Comparison of ENCODE assay signal across 28 cellular contexts in the genomic region with DNA sequence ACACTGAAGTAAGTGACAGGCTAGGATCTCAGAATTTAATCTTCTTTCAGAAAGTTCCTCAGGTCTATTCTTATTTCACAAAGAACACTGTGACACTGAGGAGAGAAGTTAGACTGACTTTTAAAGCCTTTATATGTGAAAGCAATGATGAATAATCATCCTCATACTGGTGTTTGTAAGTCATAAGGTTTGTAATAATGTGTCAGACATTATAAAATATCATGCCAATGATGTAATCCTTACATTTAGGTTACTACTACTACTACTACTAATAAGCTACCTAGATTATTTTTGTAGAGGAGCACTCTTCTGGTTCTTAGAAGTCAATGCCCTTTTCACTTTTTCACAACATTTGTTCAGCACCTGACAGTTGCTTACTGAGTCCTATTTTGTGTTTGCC. TPM values are rescaled to one million over a fixed set of nuclear protein-coding genes. Genes with fewer than 3 reads are reported as not detected.
"Had no signal": no experiment of that assay in that cellular context is flagged by ENCODE, and none has a peak within 500 bp of the region (broad histone marks: within the 10 kb centered on the region; RNA-seq: fewer than 3 reads in every experiment).

No MANE protein-coding gene starts in this region.

- H3K4me1 ChIP-seq: colonic mucosa, heart right ventricle, left lung, lower lobe of right lung, tibial nerve had no signal

- H3K36me3 ChIP-seq: colonic mucosa, left lung, lower lobe of right lung, tibial nerve had no signal

- FAIRE-seq: islet of Langerhans had no signal

- H3K4me3 ChIP-seq: colonic mucosa, dorsolateral prefrontal cortex, heart right ventricle, left lung, lower lobe of right lung, tibial nerve had no signal

- ATAC-seq: activated CD8-positive, alpha-beta T cell treated with anti-CD3 and anti-CD28 coated beads for 36 hours; activated naive CD8-positive, alpha-beta T cell treated with anti-CD3 and anti-CD28 coated beads, Interleukin-2, amount 50 U/mL, for 24 hours; heart right ventricle; left lung; lower lobe of right lung; naive thymus-derived CD8-positive, alpha-beta T cell; right cardiac atrium; WTC11 had no signal

- H3K9me3 ChIP-seq: colonic mucosa, heart right ventricle, left lung, lower lobe of right lung, tibial nerve had no signal

- H3K27me3 ChIP-seq: colonic mucosa, dorsolateral prefrontal cortex, heart right ventricle, left lung, tibial nerve had no signal

- H3K27ac ChIP-seq: colonic mucosa, dorsolateral prefrontal cortex, heart right ventricle, left lung, lower lobe of right lung, tibial nerve had no signal

- DNase-seq: activated CD4-positive, alpha-beta T cell treated with anti-CD3 and anti-CD28 coated beads, Interleukin-2, amount 50 U/mL, for 1 hour; activated CD8-positive, alpha-beta T cell treated with anti-CD3 and anti-CD28 coated beads for 36 hours; activated naive CD8-positive, alpha-beta T cell treated with anti-CD3 and anti-CD28 coated beads, Interleukin-2, amount 50 U/mL, for 24 hours; activated T-cell treated with anti-CD3 and anti-CD28 coated beads, Interleukin-2, amount 50 U/mL, for 48 hours; anterior cingulate cortex; cerebellar nuclear complex; colonic mucosa; dorsolateral prefrontal cortex; effector memory CD4-positive, alpha-beta T cell; foreskin fibroblast; heart right ventricle; left lung; lower lobe of right lung; mesenchymal stem cell; naive thymus-derived CD8-positive, alpha-beta T cell; nucleus accumbens; right cardiac atrium; stimulated activated CD4-positive, alpha-beta T cell treated with anti-CD3 and anti-CD28 coated beads, Interleukin-2, amount 100 ng/mL, for 48 hours; stimulated activated naive CD4-positive, alpha-beta T cell treated with Interleukin-2 at 50 U/mL for 16 hours; T-helper 2 cell had no signal

RNA-seq across cellular contexts. Expression of a gene that starts 33.4 kb away (rescaled TPM):
- total RNA-seq: activated CD8-positive, alpha-beta T cell treated with anti-CD3 and anti-CD28 coated beads for 36 hours; activated T-helper 2 cell treated with anti-CD3 and anti-CD28 coated beads, Interferon-gamma antibody, Interleukin-2, Interleukin-4, amounts not matched to agents 10 μg/mL and 5 μg/mL and 100 μg/mL, durations not matched to agents 14 hours and 24 hours and 36 hours; colonic mucosa; dorsolateral prefrontal cortex; heart right ventricle; left lung; lower lobe of right lung; naive thymus-derived CD8-positive, alpha-beta T cell; neural crest cell; pulmonary artery endothelial cell; right cardiac atrium; temporal lobe; tibial nerve; ureter; WTC11 had no signal
- polyA plus RNA-seq: heart right ventricle; naive thymus-derived CD8-positive, alpha-beta T cell; right cardiac atrium had no signal
